ENCODE assay signal across 1 cellular context in the genomic region with DNA sequence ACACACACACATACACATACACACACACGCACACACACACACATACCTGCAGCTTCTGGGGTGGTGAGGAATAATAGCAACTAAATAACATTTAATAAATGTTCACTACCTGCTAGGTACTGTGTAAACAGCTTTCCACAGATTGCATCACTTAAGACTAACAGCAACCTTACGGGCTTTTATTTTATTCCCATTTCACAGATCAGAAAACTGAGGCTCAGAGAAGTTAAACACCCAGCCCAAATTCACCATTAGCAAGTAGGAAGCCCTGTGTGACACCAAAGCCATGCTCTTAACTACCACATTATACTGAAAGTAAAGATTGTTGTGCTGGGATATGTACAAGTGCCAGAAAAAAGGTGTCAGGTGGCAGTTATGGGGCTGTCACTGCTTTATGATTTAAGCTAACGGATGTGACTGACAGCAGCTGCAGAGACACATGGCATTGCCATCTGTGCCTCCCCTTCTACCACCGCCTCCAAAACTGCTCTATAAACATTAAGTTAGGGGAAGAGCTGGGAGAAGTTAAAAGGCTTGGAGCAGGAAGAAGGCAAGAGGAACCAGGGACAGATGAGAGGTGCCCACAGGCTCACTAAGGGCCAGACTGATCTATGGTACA.
TF ChIP-seq lines count a peak whose summit lies in the region.

No MANE protein-coding gene starts in this region.

TF ChIP-seq in K562, 482 proteins besides CTCF, POLR2A, EP300 and RAD21 (continued from another document):
- TF ChIP-seq, protein P1, sequence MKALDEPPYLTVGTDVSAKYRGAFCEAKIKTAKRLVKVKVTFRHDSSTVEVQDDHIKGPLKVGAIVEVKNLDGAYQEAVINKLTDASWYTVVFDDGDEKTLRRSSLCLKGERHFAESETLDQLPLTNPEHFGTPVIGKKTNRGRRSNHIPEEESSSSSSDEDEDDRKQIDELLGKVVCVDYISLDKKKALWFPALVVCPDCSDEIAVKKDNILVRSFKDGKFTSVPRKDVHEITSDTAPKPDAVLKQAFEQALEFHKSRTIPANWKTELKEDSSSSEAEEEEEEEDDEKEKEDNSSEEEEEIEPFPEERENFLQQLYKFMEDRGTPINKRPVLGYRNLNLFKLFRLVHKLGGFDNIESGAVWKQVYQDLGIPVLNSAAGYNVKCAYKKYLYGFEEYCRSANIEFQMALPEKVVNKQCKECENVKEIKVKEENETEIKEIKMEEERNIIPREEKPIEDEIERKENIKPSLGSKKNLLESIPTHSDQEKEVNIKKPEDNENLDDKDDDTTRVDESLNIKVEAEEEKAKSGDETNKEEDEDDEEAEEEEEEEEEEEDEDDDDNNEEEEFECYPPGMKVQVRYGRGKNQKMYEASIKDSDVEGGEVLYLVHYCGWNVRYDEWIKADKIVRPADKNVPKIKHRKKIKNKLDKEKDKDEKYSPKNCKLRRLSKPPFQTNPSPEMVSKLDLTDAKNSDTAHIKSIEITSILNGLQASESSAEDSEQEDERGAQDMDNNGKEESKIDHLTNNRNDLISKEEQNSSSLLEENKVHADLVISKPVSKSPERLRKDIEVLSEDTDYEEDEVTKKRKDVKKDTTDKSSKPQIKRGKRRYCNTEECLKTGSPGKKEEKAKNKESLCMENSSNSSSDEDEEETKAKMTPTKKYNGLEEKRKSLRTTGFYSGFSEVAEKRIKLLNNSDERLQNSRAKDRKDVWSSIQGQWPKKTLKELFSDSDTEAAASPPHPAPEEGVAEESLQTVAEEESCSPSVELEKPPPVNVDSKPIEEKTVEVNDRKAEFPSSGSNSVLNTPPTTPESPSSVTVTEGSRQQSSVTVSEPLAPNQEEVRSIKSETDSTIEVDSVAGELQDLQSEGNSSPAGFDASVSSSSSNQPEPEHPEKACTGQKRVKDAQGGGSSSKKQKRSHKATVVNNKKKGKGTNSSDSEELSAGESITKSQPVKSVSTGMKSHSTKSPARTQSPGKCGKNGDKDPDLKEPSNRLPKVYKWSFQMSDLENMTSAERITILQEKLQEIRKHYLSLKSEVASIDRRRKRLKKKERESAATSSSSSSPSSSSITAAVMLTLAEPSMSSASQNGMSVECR (CRISPR knock-in tag; IDR thresholded peaks at IDR 0.05): no peak
- 0 out of 2 replicates have a peak, but pooled peaks have one; percentile 23 for TF ChIP-seq ZFP30 (CRISPR knock-in tag; IDR thresholded peaks at IDR 0.05; ENCODE audit: borderline replicate concordance)
- TF ChIP-seq ZNF766 (CRISPR knock-in tag; conservative IDR thresholded peaks at IDR 0.05): no peak
- TF ChIP-seq, protein P2, sequence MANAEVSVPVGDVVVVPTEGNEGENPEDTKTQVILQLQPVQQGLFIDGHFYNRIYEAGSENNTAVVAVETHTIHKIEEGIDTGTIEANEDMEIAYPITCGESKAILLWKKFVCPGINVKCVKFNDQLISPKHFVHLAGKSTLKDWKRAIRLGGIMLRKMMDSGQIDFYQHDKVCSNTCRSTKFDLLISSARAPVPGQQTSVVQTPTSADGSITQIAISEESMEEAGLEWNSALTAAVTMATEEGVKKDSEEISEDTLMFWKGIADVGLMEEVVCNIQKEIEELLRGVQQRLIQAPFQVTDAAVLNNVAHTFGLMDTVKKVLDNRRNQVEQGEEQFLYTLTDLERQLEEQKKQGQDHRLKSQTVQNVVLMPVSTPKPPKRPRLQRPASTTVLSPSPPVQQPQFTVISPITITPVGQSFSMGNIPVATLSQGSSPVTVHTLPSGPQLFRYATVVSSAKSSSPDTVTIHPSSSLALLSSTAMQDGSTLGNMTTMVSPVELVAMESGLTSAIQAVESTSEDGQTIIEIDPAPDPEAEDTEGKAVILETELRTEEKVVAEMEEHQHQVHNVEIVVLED (CRISPR knock-in tag; IDR thresholded peaks at IDR 0.05): no peak
- TF ChIP-seq MED1 (CRISPR knock-in tag; IDR thresholded peaks at IDR 0.05; ENCODE audit: borderline replicate concordance): no peak
- no peak for TF ChIP-seq HEY1 (CRISPR knock-in tag; IDR thresholded peaks at IDR 0.05; ENCODE audit: borderline replicate concordance)
- TF ChIP-seq RB1 (IDR thresholded peaks at IDR 0.05; ENCODE audit: low read depth): no peak
- no peak for TF ChIP-seq PTRF (tag; IDR thresholded peaks at IDR 0.05)
- TF ChIP-seq ZNF217 (CRISPR knock-in tag; IDR thresholded peaks at IDR 0.05): no peak
- TF ChIP-seq, protein P3, sequence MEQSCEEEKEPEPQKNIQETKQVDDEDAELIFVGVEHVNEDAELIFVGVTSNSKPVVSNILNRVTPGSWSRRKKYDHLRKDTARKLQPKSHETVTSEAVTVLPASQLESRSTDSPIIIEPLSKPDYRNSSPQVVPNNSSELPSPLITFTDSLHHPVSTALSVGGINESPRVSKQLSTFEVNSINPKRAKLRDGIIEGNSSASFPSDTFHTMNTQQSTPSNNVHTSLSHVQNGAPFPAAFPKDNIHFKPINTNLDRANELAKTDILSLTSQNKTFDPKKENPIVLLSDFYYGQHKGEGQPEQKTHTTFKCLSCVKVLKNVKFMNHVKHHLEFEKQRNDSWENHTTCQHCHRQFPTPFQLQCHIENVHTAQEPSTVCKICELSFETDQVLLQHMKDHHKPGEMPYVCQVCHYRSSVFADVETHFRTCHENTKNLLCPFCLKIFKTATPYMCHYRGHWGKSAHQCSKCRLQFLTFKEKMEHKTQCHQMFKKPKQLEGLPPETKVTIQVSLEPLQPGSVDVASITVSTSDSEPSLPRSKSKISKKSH (CRISPR knock-in tag; IDR thresholded peaks at IDR 0.05): no peak
- no peak for TF ChIP-seq SMAD2 (IDR thresholded peaks at IDR 0.05; ENCODE audit: low read depth, low read length)
TF ChIP-seq in K562: peak in this region for 18.
